ENCODE assay signal across 8 cellular contexts in genomic region chr20:5100684-5101347, GRCh38. TPM values are rescaled to one million over a fixed set of nuclear protein-coding genes. Genes with fewer than 3 reads are reported as not detected.
DNase-seq lines count a peak whose midpoint lies in the region; ATAC-seq and TF ChIP-seq lines count a peak whose summit lies in the region.

No MANE protein-coding gene starts in this region.

- H3K36me3 ChIP-seq in adrenal gland (replicated peaks in 1 of 2), result peaks cover 0 to 58% of the 10 kb centered on the region in 2 donors

- intact Hi-C loops in adrenal gland (cut with DNase I), result no loop called here
- intact Hi-C loops in left ventricle myocardium superior (cut with micrococcal nuclease), result no loop called here
- intact Hi-C loops in sciatic nerve (cut with DNase I), result no loop called here

- H3K4me1 ChIP-seq in adrenal gland (replicated peaks in 1 of 2), result peaks cover 0 to 5% of the 10 kb centered on the region in 2 donors

- ATAC-seq in left ventricle myocardium superior (peak; percentile 77), sciatic nerve (peak; percentile 83), HG03378 (IDR thresholded peaks at IDR 0.05; ENCODE audit: unreplicated experiment) (no peak)

- peak; percentile 87 to 96 (median 93) for TF ChIP-seq CTCF in adrenal gland (IDR thresholded peaks at IDR 0.05)

- H3K9me3 ChIP-seq in adrenal gland (replicated peaks in 1 of 3), result no peaks in the 10 kb centered on the region

- TF ChIP-seq POLR2A in adrenal gland (IDR thresholded peaks at IDR 0.05), result no peak

- DNase-seq in SIG-M5 treated with dmso at 0.1 percent for 504 hours (lab: John Stamatoyannopoulos, UW; ENCODE audit: unreplicated experiment) (peak; percentile 68), SIG-M5 (lab: John Stamatoyannopoulos, UW) (no peak), NAMALWA (ENCODE audit: low spot score) (peak; percentile 74), T-helper 1 cell (peak; percentile 35 to 71 (median 63)), adrenal gland (peak; percentile 62 to 95 (median 86)), left ventricle myocardium superior (peak; percentile 83), sciatic nerve (ENCODE audit: low spot score) (peak; percentile 89)

- H3K27me3 ChIP-seq in adrenal gland, result no peaks in the 10 kb centered on the region

- 5 to 11% (median 9%) methylated on average over 9 of the region's 9 CpGs for WGBS in adrenal gland, 4 donors

- peak overlapping the region in 1 of 5 donors; percentile 55 for H3K27ac ChIP-seq in adrenal gland

- no peak overlapping the region for H3K4me3 ChIP-seq in adrenal gland

RNA-seq across cellular contexts. Expression of gene TMEM230, which starts 12.1 kb away (rescaled TPM):
- total RNA-seq in adrenal gland (100 to 1,000 TPM in 7 of 8 donors, 10 to 100 TPM in 1; 95.6 to 214 (median 135) TPM), left ventricle myocardium superior (88.3 TPM), sciatic nerve (85.5 TPM)
- polyA plus RNA-seq in adrenal gland, result 100 to 1,000 TPM; 206 to 276 (median 240) TPM

RNA-seq across cellular contexts. Expression of gene PCNA, which starts 18.9 kb away (rescaled TPM):
- total RNA-seq in adrenal gland (10 to 100 TPM; 40.8 to 97.3 (median 48.6) TPM), left ventricle myocardium superior (32.6 TPM), sciatic nerve (22.3 TPM)
- polyA plus RNA-seq in adrenal gland, result 10 to 100 TPM; 23.5 to 63.8 (median 31.5) TPM

RNA-seq across cellular contexts. Expression of gene CDS2, which starts 26.0 kb away (rescaled TPM):
- total RNA-seq in adrenal gland, result 10 to 100 TPM; 27.8 to 71.0 (median 46.7) TPM
- 10 to 100 TPM; 11.8 to 27.5 (median 12.6) TPM for polyA plus RNA-seq in adrenal gland
- total RNA-seq in left ventricle myocardium superior, result 68.9 TPM
- total RNA-seq in sciatic nerve, result 62.7 TPM
